In the genomic region with DNA sequence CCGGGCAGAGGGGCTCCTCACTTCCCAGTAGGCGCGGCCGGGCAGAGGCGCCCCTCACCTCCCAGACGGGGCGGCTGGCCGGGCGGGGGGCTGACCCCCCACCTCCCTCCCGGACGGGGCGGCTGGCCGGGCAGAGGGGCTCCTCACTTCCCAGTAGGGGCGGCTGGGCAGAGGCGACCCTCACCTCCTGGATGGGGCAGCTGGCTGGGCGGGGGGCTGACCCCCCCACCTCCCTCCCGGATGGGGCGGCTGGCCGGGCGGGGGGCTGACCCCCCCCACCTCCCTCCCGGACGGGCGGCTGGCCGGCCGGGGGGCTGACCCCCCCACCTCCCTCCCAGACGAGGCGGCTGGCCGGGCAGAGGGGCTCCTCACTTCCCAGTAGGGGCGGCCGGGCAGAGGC, we compare ENCODE assay signal across 2 cellular contexts. TPM values are rescaled to one million over a fixed set of nuclear protein-coding genes. Genes with fewer than 3 reads are reported as not detected.
"Had no signal": no experiment of that assay in that cellular context is flagged by ENCODE, and none has a peak within 500 bp of the region (broad histone marks: within the 10 kb centered on the region; RNA-seq: fewer than 3 reads in every experiment).

No MANE protein-coding gene starts in this region.

RNA-seq across cellular contexts. Expression of a gene that starts 20.6 kb away (rescaled TPM):
- total RNA-seq: epithelial cell of proximal tubule, foreskin keratinocyte had no signal
